In the genomic region with DNA sequence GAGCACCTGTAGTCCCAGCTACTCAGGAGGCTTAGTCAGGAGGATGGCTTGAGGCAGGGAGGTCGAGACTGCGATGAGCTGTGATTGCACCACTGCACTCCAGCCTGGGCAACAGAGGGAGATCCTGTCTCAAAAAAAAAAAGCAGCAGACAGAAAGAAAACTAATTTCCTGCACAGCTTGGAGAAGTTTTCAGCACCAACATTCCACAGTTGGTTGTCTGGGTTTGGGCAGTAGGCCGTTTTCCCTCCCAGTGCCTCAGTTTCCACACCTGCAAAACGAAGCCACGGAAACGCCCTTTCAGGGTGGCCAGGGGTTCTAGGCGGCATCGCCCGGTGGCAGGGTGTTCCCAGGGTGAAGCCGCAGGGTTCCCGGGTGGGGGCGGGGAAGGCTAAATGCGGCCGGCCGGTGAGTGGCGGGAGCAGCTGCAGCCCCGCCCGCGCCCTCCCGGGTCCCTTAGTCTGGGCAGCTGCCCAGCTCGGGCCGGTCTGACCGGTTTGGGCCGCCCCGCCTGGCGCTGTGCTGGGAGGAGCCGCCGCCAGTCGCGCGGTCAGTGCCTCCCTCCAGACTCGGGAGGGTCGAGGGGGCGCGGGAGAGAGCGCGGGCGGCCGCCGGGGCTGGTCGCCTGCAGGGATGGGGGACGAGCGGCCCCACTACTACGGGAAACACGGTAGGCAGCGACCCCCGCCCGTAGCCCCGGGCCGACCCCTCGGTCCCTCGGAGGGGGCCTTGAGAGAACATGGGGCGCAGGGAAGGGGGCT, we compare ENCODE assay signal across 8 cellular contexts. TPM values are rescaled to one million over a fixed set of nuclear protein-coding genes. Genes with fewer than 3 reads are reported as not detected.
A peak's percentile ranks its signal among the peaks of the same experiment; 100 is the strongest.
DNase-seq lines count a peak whose midpoint lies in the region; ATAC-seq and TF ChIP-seq lines count a peak whose summit lies in the region.

Gene SLC44A2, plus strand, starts transcription at position 551 of the 759 bp plus-strand sequence. Its CDS starts 81 bp downstream, at position 632.

- ATAC-seq in HG03039 (IDR thresholded peaks at IDR 0.05; ENCODE audit: unreplicated experiment), result no peak
- no peak for ATAC-seq in HG03108 (IDR thresholded peaks at IDR 0.05; ENCODE audit: unreplicated experiment)

- CTCF ChIA-PET in MCF 10A (lab: Yijun Ruan, JAX), result interaction anchor here (0.6 to 1.9 kb wide), 3 partner anchors 22 to 299 kb away, joined by 3 to 4 read pairs (median 4); no protein-coding TSS in a partner anchor

- H3K4me3 Mint-ChIP-seq in MCF 10A (ENCODE audit: unreplicated experiment), result peak within 1 kb of the TSS; percentile 69

- peak; percentile 59 for DNase-seq in DMS79 (lab: John Stamatoyannopoulos, UW)
- peak; percentile 40 for DNase-seq in NCI-H146 treated with DMSO at 0.1 percent for 48 hours (lab: John Stamatoyannopoulos, UW; ENCODE audit: unreplicated experiment)
- DNase-seq in MCF 10A (ENCODE audit: unreplicated experiment), result peak; percentile 56
- DNase-seq in iPS DF 19.7 (ENCODE audit: low read depth, low spot score), result peak; percentile 30
- DNase-seq in pulmonary artery endothelial cell (ENCODE audit: low read depth, low spot score), result no peak
- no peak for DNase-seq in foreskin melanocyte

- no peaks in the 10 kb centered on the region for H3K27me3 Mint-ChIP-seq in MCF 10A (ENCODE audit: insufficient read depth, unreplicated experiment)

- no TSS peak for BruUV-seq in MCF 10A (replicated peaks; lab: Mats Ljungman, UMichigan)

- no peaks in the 10 kb centered on the region for H3K36me3 Mint-ChIP-seq in MCF 10A (ENCODE audit: insufficient read depth, unreplicated experiment)

- POLR2A ChIA-PET in MCF 10A (lab: Yijun Ruan, JAX), result interaction anchor here (0.6 to 1.2 kb wide), 3 partner anchors 19 to 27 kb away, joined by 3 to 5 read pairs (median 3); no protein-coding TSS in a partner anchor

- H3K4me1 Mint-ChIP-seq in MCF 10A (ENCODE audit: insufficient read depth, unreplicated experiment), result peaks cover 4% of the 10 kb centered on the region

- peak within 1 kb of the TSS; percentile 31 for H3K27ac Mint-ChIP-seq in MCF 10A (ENCODE audit: low read depth, unreplicated experiment)

- no peaks in the 10 kb centered on the region for H3K9me3 Mint-ChIP-seq in MCF 10A (ENCODE audit: unreplicated experiment)

- no peak for TF ChIP-seq CTCF in MCF 10A (IDR thresholded peaks at IDR 0.05; ENCODE audit: unreplicated experiment)

- intact Hi-C loops in MCF 10A (cut with micrococcal nuclease), result no loop called here

RNA-seq across cellular contexts. Expression of gene SLC44A2, which starts in this region (rescaled TPM):
- total RNA-seq in MCF 10A (2022), result 6.2 and 10.6 TPM in 2 replicates
- total RNA-seq in pulmonary artery endothelial cell, result 27.3 and 31.0 TPM in 2 replicates

Comparison
In these comparisons a context has a peak if more than half of its experiments do, and no peak if none do; other contexts are left out.
1. DNase-seq: peak in DMS79 (single experiment), NCI-H146 treated with DMSO at 0.1 percent for 48 hours (single experiment), MCF 10A (single experiment) and iPS DF 19.7 (single experiment); none in pulmonary artery endothelial cell (single experiment) and foreskin melanocyte (single experiment).